25 cellular contexts compared by ENCODE assay signal in the genomic region with DNA sequence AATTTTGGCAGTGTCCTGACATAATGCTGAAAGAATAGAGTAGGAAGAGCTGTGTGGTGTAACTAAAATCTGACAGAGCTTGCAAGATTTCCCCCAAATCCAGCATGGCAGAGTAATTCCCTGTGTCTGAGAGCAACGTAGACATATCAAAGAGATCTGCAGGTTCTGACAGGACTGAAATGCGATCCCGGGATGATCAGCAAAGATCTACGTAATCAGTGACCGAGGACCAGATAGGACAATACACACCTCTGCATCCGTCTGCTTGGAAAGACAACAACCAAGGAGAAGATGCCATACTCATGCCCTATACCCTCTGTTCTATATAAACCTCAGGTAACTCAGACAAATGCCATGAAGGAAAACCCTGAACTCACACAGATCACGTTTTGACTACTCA. TPM values are rescaled to one million over a fixed set of nuclear protein-coding genes. Genes with fewer than 3 reads are reported as not detected.
"Had no signal": no experiment of that assay in that cellular context is flagged by ENCODE, and none has a peak within 500 bp of the region (broad histone marks: within the 10 kb centered on the region; RNA-seq: fewer than 3 reads in every experiment).

No MANE protein-coding gene starts in this region.

- H3K4me1 ChIP-seq: ascending aorta, body of pancreas, SJSA1 had no signal

- DNase-seq: activated CD4-positive, alpha-beta T cell treated with anti-CD3 and anti-CD28 coated beads for 4 hours; activated CD8-positive, alpha-beta memory T cell treated with anti-CD3 and anti-CD28 coated beads, Interleukin-2, amount 50 U/mL, for 48 hours; activated CD8-positive, alpha-beta T cell treated with anti-CD3 and anti-CD28 coated beads for 36 hours; activated effector memory CD4-positive, alpha-beta T cell treated with Interleukin-2 at 50 U/mL for 16 hours; activated naive CD4-positive, alpha-beta T cell; activated naive CD8-positive, alpha-beta T cell treated with anti-CD3 and anti-CD28 coated beads, Interleukin-2, amount 50 U/mL, for 24 hours; activated T-cell treated with anti-CD3 and anti-CD28 coated beads, Interleukin-2, amount 50 U/mL, for 24 hours; amniotic stem cell; body of pancreas; Karpas-422; NCI-H1105 treated with DMSO at 0.1 percent for 48 hours; NCI-H1436 treated with DMSO at 0.1 percent for 48 hours; NCI-H1930; NCI-H2107; NCI-H2227 treated with DMSO at 0.1 percent for 48 hours; NCI-H446 treated with DMSO at 0.1 percent for 48 hours; NCI-H526 treated with DMSO at 0.1 percent for 48 hours; PC-3; SHP77 had no signal

- H3K36me3 ChIP-seq: ascending aorta, SJSA1 had no signal

- ATAC-seq: activated CD4-positive, CD25-positive, alpha-beta regulatory T cell treated with anti-CD3 and anti-CD28 coated beads, Interleukin-2, amount 50 U/mL, for 24 hours; activated CD8-positive, alpha-beta T cell treated with anti-CD3 and anti-CD28 coated beads for 36 hours; activated naive CD4-positive, alpha-beta T cell treated with anti-CD3 and anti-CD28 coated beads, Interleukin-2, amount 50 U/mL, for 72 hours; activated naive CD8-positive, alpha-beta T cell treated with anti-CD3 and anti-CD28 coated beads, Interleukin-2, amount 50 U/mL, for 24 hours; body of pancreas; K562; PC-3; SK-N-SH treated with all-trans-retinoic acid at 6 μM for 48 hours had no signal

- H3K4me3 ChIP-seq: ascending aorta, body of pancreas, K562, SJSA1 had no signal

- H3K27ac ChIP-seq: ascending aorta, body of pancreas, SJSA1 had no signal

- H3K27me3 ChIP-seq: ascending aorta, body of pancreas, SJSA1 had no signal

RNA-seq across cellular contexts. Expression of a gene that starts 26.6 kb away (rescaled TPM):
- polyA plus RNA-seq: K562 had no signal
